In genomic region chr5:39919876-39920275, GRCh38 we compare ENCODE assay signal across 25 cellular contexts.
"Had no signal": no experiment of that assay in that cellular context is flagged by ENCODE, and none has a peak within 500 bp of the region (broad histone marks: within the 10 kb centered on the region; RNA-seq: fewer than 3 reads in every experiment).

No MANE protein-coding gene starts in this region.

- H3K9me3 ChIP-seq: esophagus squamous epithelium, gastrocnemius medialis, left lung, lower lobe of right lung, mucosa of descending colon had no signal

- H3K27me3 ChIP-seq: esophagus squamous epithelium, gastrocnemius medialis, heart right ventricle, left lung had no signal

- FAIRE-seq: colon, endometrium, islet of Langerhans, keratinocyte had no signal

- H3K4me3 ChIP-seq: coronary artery, esophagus squamous epithelium, gastrocnemius medialis, heart right ventricle, left lung, lower lobe of right lung, mucosa of descending colon had no signal

- H3K4me1 ChIP-seq: esophagus squamous epithelium, gastrocnemius medialis, heart right ventricle, left lung, lower lobe of right lung had no signal

- DNase-seq: effector CD8-positive, alpha-beta T cell; effector memory CD8-positive, alpha-beta T cell; endodermal cell; erythroblast; esophagus squamous epithelium; foreskin fibroblast; foreskin melanocyte; gastrocnemius medialis; glutamatergic neuron; head of caudate nucleus; heart right ventricle; hippocampal formation; left cardiac atrium; left lung; left ventricle myocardium superior; lower lobe of right lung; mesenchymal stem cell; mucosa of descending colon had no signal

- H3K36me3 ChIP-seq: esophagus squamous epithelium, gastrocnemius medialis, heart right ventricle, left lung, lower lobe of right lung had no signal

- H3K27ac ChIP-seq: coronary artery, epithelial cell of prostate, esophagus squamous epithelium, gastrocnemius medialis, heart right ventricle, left lung, lower lobe of right lung had no signal

- ATAC-seq: effector memory CD8-positive, alpha-beta T cell; esophagus mucosa; gastrocnemius medialis; heart right ventricle; left cardiac atrium; left lung; left ventricle myocardium superior; lower lobe of right lung; mucosa of descending colon had no signal
